Comparison of ENCODE assay signal across 8 cellular contexts in genomic region chr14:52706724-52707706, GRCh38. TPM values are rescaled to one million over a fixed set of nuclear protein-coding genes. Genes with fewer than 3 reads are reported as not detected.
DNase-seq lines count a peak whose midpoint lies in the region; ATAC-seq and TF ChIP-seq lines count a peak whose summit lies in the region.

Gene PSMC6, plus strand, starts transcription at chr14:52707200. Its CDS starts 20 bp downstream, at chr14:52707220.

- H3K27me3 ChIP-seq in CD4-positive, CD25-positive, alpha-beta regulatory T cell (ENCODE audit: control insufficient read depth, insufficient read depth, low read length), result no peaks in the 10 kb centered on the region
- H3K27me3 ChIP-seq in right lobe of liver, result no peaks in the 10 kb centered on the region

- TF ChIP-seq POLR2A in right lobe of liver (IDR thresholded peaks at IDR 0.05), result peak; percentile 91

- H3K9me3 Mint-ChIP-seq in CD4-positive, CD25-positive, alpha-beta regulatory T cell, result no peaks in the 10 kb centered on the region

- peak within 1 kb of the TSS; percentile 92 to 100 (median 96) for H3K4me3 Mint-ChIP-seq in CD4-positive, CD25-positive, alpha-beta regulatory T cell

- peak within 1 kb of the TSS; percentile 90 for H3K27ac ChIP-seq in CD4-positive, CD25-positive, alpha-beta regulatory T cell (ENCODE audit: insufficient read depth, low read length, poor library complexity, severe bottlenecking)
- H3K27ac ChIP-seq in right lobe of liver, result peak within 1 kb of the TSS; percentile 82 to 92 (median 89)

- peaks cover 26% of the 10 kb centered on the region for H3K36me3 Mint-ChIP-seq in CD4-positive, CD25-positive, alpha-beta regulatory T cell

- H3K27ac Mint-ChIP-seq in CD4-positive, CD25-positive, alpha-beta regulatory T cell, result peak within 1 kb of the TSS; percentile 94 to 97 (median 95)

- ATAC-seq in CD4-positive, CD25-positive, alpha-beta regulatory T cell (ENCODE audit: low read depth in 2 of 2), result peak; percentile 97 to 99
- ATAC-seq in GM19438 (IDR thresholded peaks at IDR 0.05; ENCODE audit: low read depth, unreplicated experiment) (peak; percentile 98), HG03571 (IDR thresholded peaks at IDR 0.05; ENCODE audit: unreplicated experiment) (peak; percentile 98), right lobe of liver (peak; percentile 99 to 100 (median 100))

- peak within 1 kb of the TSS; percentile 92 for H3K4me3 ChIP-seq in CD4-positive, CD25-positive, alpha-beta regulatory T cell (ENCODE audit: low read depth, low read length)
- H3K4me3 ChIP-seq in right lobe of liver, result peak within 1 kb of the TSS; percentile 69 to 89 (median 82)

- H3K9me3 ChIP-seq in CD4-positive, CD25-positive, alpha-beta regulatory T cell (ENCODE audit: control insufficient read depth in 2 of 2, low read length in 2 of 2), result no peaks in the 10 kb centered on the region
- no peaks in the 10 kb centered on the region for H3K9me3 ChIP-seq in right lobe of liver

- H3K36me3 ChIP-seq in CD4-positive, CD25-positive, alpha-beta regulatory T cell (ENCODE audit: control insufficient read depth, insufficient read depth, low read length), result peaks cover 35% of the 10 kb centered on the region
- peaks cover 0 to 35% (median 16%) of the 10 kb centered on the region in 4 donors for H3K36me3 ChIP-seq in right lobe of liver

- H3K4me1 ChIP-seq in CD4-positive, CD25-positive, alpha-beta regulatory T cell (ENCODE audit: control insufficient read depth, insufficient read depth, low read length, poor library complexity, severe bottlenecking), result peaks cover 25% of the 10 kb centered on the region
- H3K4me1 ChIP-seq in right lobe of liver, result peaks cover 0 to 11% (median 0%) of the 10 kb centered on the region in 4 donors

- no peak for TF ChIP-seq CTCF in right lobe of liver (IDR thresholded peaks at IDR 0.05)

- peak; percentile 90 to 95 (median 92) for DNase-seq in CD4-positive, CD25-positive, alpha-beta regulatory T cell
- DNase-seq in NCI-H774 (lab: John Stamatoyannopoulos, UW), result peak; percentile 63
- DNase-seq in activated CD4-positive, alpha-beta T cell treated with anti-CD3 and anti-CD28 coated beads, Interleukin-2, amount 50 U/mL, for 4 hours, result peak; percentile 94
- DNase-seq in dermis blood vessel endothelial cell, result peak; percentile 94
- peak; percentile 97 to 98 (median 97) for DNase-seq in right lobe of liver
- DNase-seq in stimulated activated CD4-positive, alpha-beta T cell treated with anti-CD3 and anti-CD28 coated beads, Interleukin-4, amount 100 ng/mL, for 4 hours, result peak; percentile 91 to 97

- peaks cover 5% of the 10 kb centered on the region for H3K27me3 Mint-ChIP-seq in CD4-positive, CD25-positive, alpha-beta regulatory T cell

- intact Hi-C loops in right lobe of liver (cut with DNase I), result no loop called here

- under 1% methylated on average over 39 of the region's 43 CpGs for WGBS in right lobe of liver (ENCODE audit: insufficient coverage, low coverage, low lambda C conversion rate, missing lambda C conversion rate)

- H3K4me1 Mint-ChIP-seq in CD4-positive, CD25-positive, alpha-beta regulatory T cell, result peaks cover 29 to 59% (median 46%) of the 10 kb centered on the region in 4 donors

RNA-seq across cellular contexts. Expression of gene PSMC6, which starts in this region (rescaled TPM):
- 110 TPM for total RNA-seq in CD4-positive, CD25-positive, alpha-beta regulatory T cell
- polyA plus RNA-seq in CD4-positive, CD25-positive, alpha-beta regulatory T cell, result 10 to 100 TPM; 69.7 to 83.0 (median 75.7) TPM
- total RNA-seq in dermis blood vessel endothelial cell, result 129 and 168 TPM in 2 replicates
- 10 to 100 TPM; 40.7 to 63.0 (median 51.3) TPM for total RNA-seq in right lobe of liver

Comparison
In these comparisons a context has a peak if more than half of its experiments do, and no peak if none do; other contexts are left out.
1. Peak in every context shown above with its lines: DNase-seq, ATAC-seq, H3K4me3 ChIP-seq and H3K27ac ChIP-seq.